8 cellular contexts compared by ENCODE assay signal in the genomic region with DNA sequence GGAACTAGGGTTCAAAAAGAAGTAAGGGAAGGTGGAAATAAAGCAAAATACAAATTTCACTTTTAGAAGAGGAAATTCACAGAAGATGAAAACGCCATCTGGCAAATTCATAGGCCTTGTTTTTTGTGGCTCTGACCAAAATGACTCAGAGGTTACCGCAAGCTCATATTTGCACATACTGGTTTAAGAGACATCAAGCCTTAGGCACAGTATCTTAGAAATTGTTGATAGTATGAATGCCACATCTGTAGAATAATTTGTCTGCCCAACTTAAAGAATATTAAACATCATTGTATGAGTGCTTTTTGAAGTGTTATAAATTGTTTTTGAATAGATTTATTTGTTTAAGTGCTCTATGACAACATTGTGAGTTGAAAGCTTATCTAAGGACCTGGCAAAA. TPM values are rescaled to one million over a fixed set of nuclear protein-coding genes. Genes with fewer than 3 reads are reported as not detected.
A peak's percentile ranks its signal among the peaks of the same experiment; 100 is the strongest.
DNase-seq lines count a peak whose midpoint lies in the region; ATAC-seq and TF ChIP-seq lines count a peak whose summit lies in the region.

No MANE protein-coding gene starts in this region.

- no peak overlapping the region for H3K4me3 ChIP-seq in CD4-positive, CD25-positive, alpha-beta regulatory T cell (ENCODE audit: low read depth, low read length)
- H3K4me3 ChIP-seq in astrocyte of the cerebellum (ENCODE audit: low read depth, low read length): no peak overlapping the region

- no peak overlapping the region for H3K4me3 Mint-ChIP-seq in CD4-positive, CD25-positive, alpha-beta regulatory T cell

- TF ChIP-seq CTCF in astrocyte of the cerebellum (IDR thresholded peaks at IDR 0.05; ENCODE audit: low read depth, low read length, missing control alignments): no peak

- H3K27me3 ChIP-seq in CD4-positive, CD25-positive, alpha-beta regulatory T cell (ENCODE audit: control insufficient read depth, insufficient read depth, low read length): peaks cover 3% of the 10 kb centered on the region

- no peaks in the 10 kb centered on the region for H3K9me3 Mint-ChIP-seq in CD4-positive, CD25-positive, alpha-beta regulatory T cell

- in situ Hi-C loops in astrocyte of the cerebellum (cut with HindIII; ENCODE audit: low sequenced_read_pairs): no loop called here

- H3K27me3 Mint-ChIP-seq in CD4-positive, CD25-positive, alpha-beta regulatory T cell: no peaks in the 10 kb centered on the region

- H3K27ac Mint-ChIP-seq in CD4-positive, CD25-positive, alpha-beta regulatory T cell: no peak overlapping the region

- no peaks in the 10 kb centered on the region for H3K4me1 ChIP-seq in CD4-positive, CD25-positive, alpha-beta regulatory T cell (ENCODE audit: control insufficient read depth, insufficient read depth, low read length, poor library complexity, severe bottlenecking)

- ATAC-seq in CD4-positive, CD25-positive, alpha-beta regulatory T cell (ENCODE audit: low read depth in 2 of 2): peak; percentile 45 to 60
- ATAC-seq in GM19463 (IDR thresholded peaks at IDR 0.05; ENCODE audit: unreplicated experiment) (peak; percentile 67), HG03439 (IDR thresholded peaks at IDR 0.05; ENCODE audit: unreplicated experiment) (peak; percentile 91)

- H3K36me3 ChIP-seq in CD4-positive, CD25-positive, alpha-beta regulatory T cell (ENCODE audit: control insufficient read depth, insufficient read depth, low read length): no peaks in the 10 kb centered on the region

- no peaks in the 10 kb centered on the region for H3K36me3 Mint-ChIP-seq in CD4-positive, CD25-positive, alpha-beta regulatory T cell

- H3K27ac ChIP-seq in CD4-positive, CD25-positive, alpha-beta regulatory T cell (ENCODE audit: insufficient read depth, low read length, poor library complexity, severe bottlenecking): no peak overlapping the region

- H3K4me1 Mint-ChIP-seq in CD4-positive, CD25-positive, alpha-beta regulatory T cell: peaks cover 0 to 6% (median 3%) of the 10 kb centered on the region in 4 donors

- no peaks in the 10 kb centered on the region for H3K9me3 ChIP-seq in CD4-positive, CD25-positive, alpha-beta regulatory T cell (ENCODE audit: control insufficient read depth in 2 of 2, low read length in 2 of 2)

- peak in 1 of 3 donors; percentile 59 for DNase-seq in CD4-positive, CD25-positive, alpha-beta regulatory T cell
- DNase-seq in astrocyte of the cerebellum (ENCODE audit: low read depth) (peak; percentile 57), D341Med (ENCODE audit: low spot score) (no peak), putamen (ENCODE audit: low spot score) (no peak), NCI-H345 (lab: John Stamatoyannopoulos, UW) (no peak), NCI-H2107 treated with DMSO at 0.1 percent for 48 hours (lab: John Stamatoyannopoulos, UW; ENCODE audit: unreplicated experiment) (no peak)

RNA-seq across cellular contexts. Expression of a gene that starts 10.6 kb away (rescaled TPM):
- not detected for total RNA-seq in CD4-positive, CD25-positive, alpha-beta regulatory T cell
- polyA plus RNA-seq in CD4-positive, CD25-positive, alpha-beta regulatory T cell: not detected

RNA-seq across cellular contexts. Expression of a gene that starts 24.3 kb away (rescaled TPM):
- not detected for total RNA-seq in CD4-positive, CD25-positive, alpha-beta regulatory T cell
- not detected for polyA plus RNA-seq in CD4-positive, CD25-positive, alpha-beta regulatory T cell

RNA-seq across cellular contexts. Expression of a gene that starts 58.8 kb away (rescaled TPM):
- total RNA-seq in CD4-positive, CD25-positive, alpha-beta regulatory T cell: not detected
- polyA plus RNA-seq in CD4-positive, CD25-positive, alpha-beta regulatory T cell: not detected
